ENCODE assay signal across 8 cellular contexts in the genomic region with DNA sequence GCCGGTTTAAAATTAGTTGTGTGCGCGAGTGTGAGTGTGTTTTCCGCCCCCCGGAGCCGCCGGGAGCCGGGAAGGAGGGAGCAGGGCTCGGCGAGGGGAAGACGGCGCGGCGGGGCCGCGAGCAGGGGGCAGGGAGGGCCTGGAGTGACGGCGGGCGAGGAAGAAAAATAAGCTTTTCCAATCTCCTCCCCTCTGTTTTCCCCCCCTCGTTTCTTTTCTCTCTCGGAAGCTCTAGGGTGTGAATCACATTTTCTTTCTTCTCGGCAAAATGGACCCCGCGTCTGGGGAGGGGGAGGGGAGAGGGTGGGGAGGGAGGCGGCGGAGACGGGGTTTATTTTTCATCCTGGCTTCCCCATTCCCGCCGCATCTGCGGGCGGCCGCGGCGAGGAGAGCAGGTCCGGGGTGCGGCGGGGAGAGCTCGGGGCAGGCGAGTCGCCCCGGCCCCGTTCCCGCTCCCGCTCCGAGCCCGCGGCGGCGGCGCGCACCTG. TPM values are rescaled to one million over a fixed set of nuclear protein-coding genes. Genes with fewer than 3 reads are reported as not detected.
DNase-seq lines count a peak whose midpoint lies in the region; ATAC-seq and TF ChIP-seq lines count a peak whose summit lies in the region.

No MANE protein-coding gene starts in this region.

- DNase-seq in AG08396 (ENCODE audit: low spot score) (peak; percentile 90), Kasumi-1 (lab: John Stamatoyannopoulos, UW) (peak; percentile 68 to 74), RWPE2 (ENCODE audit: low spot score) (peak; percentile 67), activated gamma-delta T cell (lab: John Stamatoyannopoulos, UW) (peak; percentile 57), fibroblast of villous mesenchyme (ENCODE audit: low read depth) (peak; percentile 88)

- H3K27ac Mint-ChIP-seq in stimulated activated naive CD8-positive, alpha-beta T cell treated with anti-CD3 and anti-CD28 coated beads, Interleukin-15, Interleukin-2, amounts not matched to agents 100 ng/mL and 50 ng/mL, for 24 hours, result peak overlapping the region; percentile 95

- peaks cover 30% of the 10 kb centered on the region for H3K4me1 Mint-ChIP-seq in stimulated activated naive CD8-positive, alpha-beta T cell treated with anti-CD3 and anti-CD28 coated beads, Interleukin-15, Interleukin-2, amounts not matched to agents 100 ng/mL and 50 ng/mL, for 24 hours (ENCODE audit: low read depth)

- no peaks in the 10 kb centered on the region for H3K9me3 ChIP-seq in RWPE2 (ENCODE audit: severe bottlenecking)
- no peaks in the 10 kb centered on the region for H3K9me3 ChIP-seq in neural cell (ENCODE audit: low read length)

- H3K4me3 Mint-ChIP-seq in stimulated activated naive CD8-positive, alpha-beta T cell treated with anti-CD3 and anti-CD28 coated beads, Interleukin-15, Interleukin-2, amounts not matched to agents 100 ng/mL and 50 ng/mL, for 24 hours, result peak overlapping the region; percentile 85

- H3K36me3 Mint-ChIP-seq in stimulated activated naive CD8-positive, alpha-beta T cell treated with anti-CD3 and anti-CD28 coated beads, Interleukin-15, Interleukin-2, amounts not matched to agents 100 ng/mL and 50 ng/mL, for 24 hours (ENCODE audit: low read depth), result peaks cover 13% of the 10 kb centered on the region

- no peaks in the 10 kb centered on the region for H3K27me3 Mint-ChIP-seq in stimulated activated naive CD8-positive, alpha-beta T cell treated with anti-CD3 and anti-CD28 coated beads, Interleukin-15, Interleukin-2, amounts not matched to agents 100 ng/mL and 50 ng/mL, for 24 hours

- peak; percentile 15 for TF ChIP-seq EP300 in neural cell (conservative IDR thresholded peaks at IDR 0.05; ENCODE audit: poor library complexity, severe bottlenecking)

- no peaks in the 10 kb centered on the region for H3K9me2 ChIP-seq in neural cell (ENCODE audit: insufficient read depth, low read length)

- peaks cover 8% of the 10 kb centered on the region for H3K4me1 ChIP-seq in RWPE2 (ENCODE audit: insufficient read depth, poor library complexity, severe bottlenecking)

- H3K36me3 ChIP-seq in RWPE2 (ENCODE audit: low read depth), result no peaks in the 10 kb centered on the region
- H3K36me3 ChIP-seq in neural cell (ENCODE audit: insufficient read depth, low read length), result no peaks in the 10 kb centered on the region

- H3K4me2 ChIP-seq in neural cell (ENCODE audit: low read length), result no peak overlapping the region

- H3K79me2 ChIP-seq in neural cell (replicated peaks; ENCODE audit: insufficient read depth, low read length), result peaks cover 48% of the 10 kb centered on the region

- no peaks in the 10 kb centered on the region for H3K9me3 Mint-ChIP-seq in stimulated activated naive CD8-positive, alpha-beta T cell treated with anti-CD3 and anti-CD28 coated beads, Interleukin-15, Interleukin-2, amounts not matched to agents 100 ng/mL and 50 ng/mL, for 24 hours

- H3K9ac ChIP-seq in neural cell (ENCODE audit: low read length), result peak overlapping the region; percentile 100

- H3K4me3 ChIP-seq in RWPE2 (ENCODE audit: severe bottlenecking) (peak overlapping the region; percentile 99), fibroblast of villous mesenchyme (ENCODE audit: low read depth, low read length) (peak overlapping the region; percentile 89), neural cell (ENCODE audit: low read length) (peak overlapping the region; percentile 93)

- TF ChIP-seq RAD21 in neural cell (conservative IDR thresholded peaks at IDR 0.05), result no peak

- H4K20me1 ChIP-seq in neural cell (ENCODE audit: insufficient read depth), result no peaks in the 10 kb centered on the region

- peak overlapping the region; percentile 18 for H2AFZ ChIP-seq in neural cell (ENCODE audit: low read depth, low read length)

- TF ChIP-seq CTCF in RWPE2 (IDR thresholded peaks at IDR 0.05; ENCODE audit: poor library complexity, severe bottlenecking) (no peak), fibroblast of villous mesenchyme (IDR thresholded peaks at IDR 0.05; ENCODE audit: insufficient read depth, low read depth, low read length) (no peak), neural cell (IDR thresholded peaks at IDR 0.05; ENCODE audit: poor library complexity, severe bottlenecking) (no peak)

- ATAC-seq in GM19025 (IDR thresholded peaks at IDR 0.05; ENCODE audit: low read depth, unreplicated experiment) (peak; percentile 14), RWPE2 (ENCODE audit: low read depth) (peak; percentile 57)

- no peaks in the 10 kb centered on the region for H3F3A ChIP-seq in neural cell (ENCODE audit: insufficient read depth, low read length, poor library complexity, severe bottlenecking)

- H3K27ac ChIP-seq in RWPE2 (ENCODE audit: poor library complexity, severe bottlenecking), result peak overlapping the region; percentile 88
- H3K27ac ChIP-seq in neural cell (ENCODE audit: low read length), result peak overlapping the region; percentile 98

- H3K27me3 ChIP-seq in RWPE2 (ENCODE audit: insufficient read depth, poor library complexity, severe bottlenecking) (no peaks in the 10 kb centered on the region), neural cell (ENCODE audit: insufficient read depth, low read depth, low read length) (no peaks in the 10 kb centered on the region)

TF ChIP-seq in neural cell, 6 proteins besides CTCF, POLR2A, EP300 and RAD21:
- TF ChIP-seq, protein P1, sequence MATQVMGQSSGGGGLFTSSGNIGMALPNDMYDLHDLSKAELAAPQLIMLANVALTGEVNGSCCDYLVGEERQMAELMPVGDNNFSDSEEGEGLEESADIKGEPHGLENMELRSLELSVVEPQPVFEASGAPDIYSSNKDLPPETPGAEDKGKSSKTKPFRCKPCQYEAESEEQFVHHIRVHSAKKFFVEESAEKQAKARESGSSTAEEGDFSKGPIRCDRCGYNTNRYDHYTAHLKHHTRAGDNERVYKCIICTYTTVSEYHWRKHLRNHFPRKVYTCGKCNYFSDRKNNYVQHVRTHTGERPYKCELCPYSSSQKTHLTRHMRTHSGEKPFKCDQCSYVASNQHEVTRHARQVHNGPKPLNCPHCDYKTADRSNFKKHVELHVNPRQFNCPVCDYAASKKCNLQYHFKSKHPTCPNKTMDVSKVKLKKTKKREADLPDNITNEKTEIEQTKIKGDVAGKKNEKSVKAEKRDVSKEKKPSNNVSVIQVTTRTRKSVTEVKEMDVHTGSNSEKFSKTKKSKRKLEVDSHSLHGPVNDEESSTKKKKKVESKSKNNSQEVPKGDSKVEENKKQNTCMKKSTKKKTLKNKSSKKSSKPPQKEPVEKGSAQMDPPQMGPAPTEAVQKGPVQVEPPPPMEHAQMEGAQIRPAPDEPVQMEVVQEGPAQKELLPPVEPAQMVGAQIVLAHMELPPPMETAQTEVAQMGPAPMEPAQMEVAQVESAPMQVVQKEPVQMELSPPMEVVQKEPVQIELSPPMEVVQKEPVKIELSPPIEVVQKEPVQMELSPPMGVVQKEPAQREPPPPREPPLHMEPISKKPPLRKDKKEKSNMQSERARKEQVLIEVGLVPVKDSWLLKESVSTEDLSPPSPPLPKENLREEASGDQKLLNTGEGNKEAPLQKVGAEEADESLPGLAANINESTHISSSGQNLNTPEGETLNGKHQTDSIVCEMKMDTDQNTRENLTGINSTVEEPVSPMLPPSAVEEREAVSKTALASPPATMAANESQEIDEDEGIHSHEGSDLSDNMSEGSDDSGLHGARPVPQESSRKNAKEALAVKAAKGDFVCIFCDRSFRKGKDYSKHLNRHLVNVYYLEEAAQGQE (IDR thresholded peaks at IDR 0.05; ENCODE audit: borderline replicate concordance), result no peak
- no peak for TF ChIP-seq MXI1 (conservative IDR thresholded peaks at IDR 0.05; ENCODE audit: poor library complexity, severe bottlenecking)
- no peak for TF ChIP-seq SMC3 (conservative IDR thresholded peaks at IDR 0.05; ENCODE audit: poor library complexity)
- TF ChIP-seq EZH2 (IDR thresholded peaks at IDR 0.05; ENCODE audit: borderline replicate concordance, insufficient read depth, low read length, poor library complexity, severe bottlenecking), result no peak
- peak; percentile 58 for TF ChIP-seq TAF1 (IDR thresholded peaks at IDR 0.05; ENCODE audit: low read depth)
- peak; percentile 70 for TF ChIP-seq POLR2AphosphoS5 (IDR thresholded peaks at IDR 0.05)

RNA-seq across cellular contexts. Expression of gene BICRAL, which starts 0.9 kb away (rescaled TPM):
- 4.5 and 5.6 TPM in 2 replicates for total RNA-seq in fibroblast of villous mesenchyme
- 6.7 and 8.2 TPM in 2 replicates for polyA plus RNA-seq in neural cell
- polyA minus RNA-seq in neural cell, result 27.8 and 34.5 TPM in 2 replicates

RNA-seq across cellular contexts. Expression of gene TBCC, which starts 36.8 kb away (rescaled TPM):
- 38.7 and 42.3 TPM in 2 replicates for total RNA-seq in fibroblast of villous mesenchyme
- polyA plus RNA-seq in neural cell, result 112 and 125 TPM in 2 replicates
- polyA minus RNA-seq in neural cell, result 97.4 and 111 TPM in 2 replicates

Comparison
In these comparisons a context has a peak if more than half of its experiments do, and no peak if none do; other contexts are left out.
1. Peak in every context shown above with its lines: DNase-seq, ATAC-seq, H3K4me3 ChIP-seq and H3K27ac ChIP-seq.